Comparison of ENCODE assay signal across 18 cellular contexts in the genomic region with DNA sequence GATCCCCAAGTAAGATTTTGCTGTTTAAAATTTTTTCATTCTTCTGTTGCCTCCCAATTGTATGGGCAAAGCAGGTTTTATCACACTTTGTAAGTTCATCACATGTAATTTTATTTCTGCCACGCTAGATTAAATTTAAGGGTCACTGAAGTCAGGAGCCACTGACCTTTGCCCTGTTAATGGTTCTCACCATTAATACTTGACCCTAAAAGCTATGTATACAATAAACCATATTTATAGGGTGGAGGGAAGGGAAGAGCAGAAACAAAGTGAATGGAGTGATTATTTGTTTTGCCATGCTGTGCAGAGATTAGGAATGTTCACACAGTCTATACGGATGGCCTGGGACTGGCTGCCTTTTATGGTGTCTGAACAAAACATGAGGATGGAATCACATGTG.
DNase-seq lines count a peak whose midpoint lies in the region; ATAC-seq, FAIRE-seq and TF ChIP-seq lines count a peak whose summit lies in the region.
"Had no signal": no experiment of that assay in that cellular context is flagged by ENCODE, and none has a peak within 500 bp of the region (broad histone marks: within the 10 kb centered on the region; RNA-seq: fewer than 3 reads in every experiment).

No MANE protein-coding gene starts in this region.

- POLR2A ChIA-PET in HEK293 (lab: Yijun Ruan, JAX), result no interaction called here

- H3K4me3 ChIP-seq in HEK293 (ENCODE audit: low read depth, low read length), result no peak overlapping the region
- H3K4me3 ChIP-seq: BLaER1 treated with 17β-estradiol and CSF1 and Interleukin-3, amounts not matched to agents 10 nM and 100 nM; HAP-1 had no signal

- peaks cover 1% of the 10 kb centered on the region; the same call in 1 of the 2 replicates for H3K4me1 ChIP-seq in HEK293 (ENCODE audit: control insufficient read depth, insufficient read depth, low read length)
- H3K4me1 ChIP-seq: HAP-1 had no signal

- H3K36me3 ChIP-seq in HEK293 (ENCODE audit: control insufficient read depth in 2 of 2, insufficient read depth in 1 of 2, low read length in 2 of 2), result no peaks in the 10 kb centered on the region
- H3K36me3 ChIP-seq: BLaER1 treated with 17β-estradiol and CSF1 and Interleukin-3, amounts not matched to agents 10 nM and 100 nM; HAP-1 had no signal

- no peak for TF ChIP-seq POLR2A in H54 (IDR thresholded peaks at IDR 0.05; ENCODE audit: low read depth, low read length)

- ATAC-seq in GM19455 (IDR thresholded peaks at IDR 0.05; ENCODE audit: unreplicated experiment), result no peak
- ATAC-seq: CD8-positive, alpha-beta T cell had no signal

- H3K27ac ChIP-seq in HEK293 (ENCODE audit: extremely low read depth, low read depth, low read length), result no peak overlapping the region
- H3K27ac ChIP-seq: BLaER1 treated with 17β-estradiol and CSF1 and Interleukin-3, amounts not matched to agents 10 nM and 100 nM had no signal

- DNase-seq in NCI-H146 (lab: John Stamatoyannopoulos, UW), result peak; percentile 91
- peak; percentile 63 for DNase-seq in NCI-H748 treated with DMSO at 0.1 percent for 48 hours (lab: John Stamatoyannopoulos, UW)
- peak; percentile 1 for DNase-seq in left kidney (ENCODE audit: low read depth, low spot score)
- DNase-seq in H54 (ENCODE audit: insufficient read length, low spot score), result no peak
- no peak for DNase-seq in middle frontal gyrus (ENCODE audit: extremely low spot score, low spot score)
- DNase-seq: CD8-positive, alpha-beta T cell; DMS 273 treated with DMSO at 0.1 percent for 48 hours; DMS53; DND-41; EL; KBM-7 had no signal

- no peaks in the 10 kb centered on the region for H3K9me3 ChIP-seq in HEK293 (ENCODE audit: control insufficient read depth, insufficient read depth, low read depth, low read length)
- H3K9me3 ChIP-seq: HAP-1 had no signal

- no peak for FAIRE-seq in H54 (lab: Jason Lieb, UNC)
- FAIRE-seq: GM12891, H1, HTR-8/SVneo had no signal

- CTCF ChIA-PET in HEK293 (lab: Yijun Ruan, JAX), result no interaction called here

- TF ChIP-seq CTCF in HEK293 (tag by site-specific recombination; IDR thresholded peaks at IDR 0.05), result no peak

TF ChIP-seq in HEK293, 187 proteins besides CTCF, POLR2A, EP300 and RAD21:
- TF ChIP-seq HOXD13 (CRISPR knock-in tag; IDR thresholded peaks at IDR 0.05; ENCODE audit: borderline replicate concordance) (0 out of 2 replicates have a peak, but pooled peaks have one; percentile 24), TCF7L2 (IDR thresholded peaks at IDR 0.05; ENCODE audit: borderline replicate concordance, low read depth, low read length) (peak; percentile 48; the same call in 1 of the 2 replicates), TRIM28 (IDR thresholded peaks at IDR 0.05; ENCODE audit: borderline replicate concordance, low read length) (peak; percentile 71)
- TF ChIP-seq, protein P1, sequence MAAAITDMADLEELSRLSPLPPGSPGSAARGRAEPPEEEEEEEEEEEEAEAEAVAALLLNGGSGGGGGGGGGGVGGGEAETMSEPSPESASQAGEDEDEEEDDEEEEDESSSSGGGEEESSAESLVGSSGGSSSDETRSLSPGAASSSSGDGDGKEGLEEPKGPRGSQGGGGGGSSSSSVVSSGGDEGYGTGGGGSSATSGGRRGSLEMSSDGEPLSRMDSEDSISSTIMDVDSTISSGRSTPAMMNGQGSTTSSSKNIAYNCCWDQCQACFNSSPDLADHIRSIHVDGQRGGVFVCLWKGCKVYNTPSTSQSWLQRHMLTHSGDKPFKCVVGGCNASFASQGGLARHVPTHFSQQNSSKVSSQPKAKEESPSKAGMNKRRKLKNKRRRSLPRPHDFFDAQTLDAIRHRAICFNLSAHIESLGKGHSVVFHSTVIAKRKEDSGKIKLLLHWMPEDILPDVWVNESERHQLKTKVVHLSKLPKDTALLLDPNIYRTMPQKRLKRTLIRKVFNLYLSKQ (tag by site-specific recombination; IDR thresholded peaks at IDR 0.05; ENCODE audit: borderline replicate concordance), result no peak
- TF ChIP-seq, protein P2, sequence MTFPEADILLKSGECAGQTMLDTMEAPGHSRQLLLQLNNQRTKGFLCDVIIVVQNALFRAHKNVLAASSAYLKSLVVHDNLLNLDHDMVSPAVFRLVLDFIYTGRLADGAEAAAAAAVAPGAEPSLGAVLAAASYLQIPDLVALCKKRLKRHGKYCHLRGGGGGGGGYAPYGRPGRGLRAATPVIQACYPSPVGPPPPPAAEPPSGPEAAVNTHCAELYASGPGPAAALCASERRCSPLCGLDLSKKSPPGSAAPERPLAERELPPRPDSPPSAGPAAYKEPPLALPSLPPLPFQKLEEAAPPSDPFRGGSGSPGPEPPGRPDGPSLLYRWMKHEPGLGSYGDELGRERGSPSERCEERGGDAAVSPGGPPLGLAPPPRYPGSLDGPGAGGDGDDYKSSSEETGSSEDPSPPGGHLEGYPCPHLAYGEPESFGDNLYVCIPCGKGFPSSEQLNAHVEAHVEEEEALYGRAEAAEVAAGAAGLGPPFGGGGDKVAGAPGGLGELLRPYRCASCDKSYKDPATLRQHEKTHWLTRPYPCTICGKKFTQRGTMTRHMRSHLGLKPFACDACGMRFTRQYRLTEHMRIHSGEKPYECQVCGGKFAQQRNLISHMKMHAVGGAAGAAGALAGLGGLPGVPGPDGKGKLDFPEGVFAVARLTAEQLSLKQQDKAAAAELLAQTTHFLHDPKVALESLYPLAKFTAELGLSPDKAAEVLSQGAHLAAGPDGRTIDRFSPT (tag by site-specific recombination; IDR thresholded peaks at IDR 0.05), result 0 out of 2 replicates have a peak, but pooled peaks have one; percentile 15
TF ChIP-seq in HEK293: peak in this region for 4.

Comparison
In these comparisons a context has a peak if more than half of its experiments do, and no peak if none do; other contexts are left out.
1. DNase-seq: peak in NCI-H146 (single experiment), NCI-H748 treated with DMSO at 0.1 percent for 48 hours (single experiment) and left kidney (single experiment); none in H54 (single experiment) and middle frontal gyrus (single experiment).